8 cellular contexts compared by ENCODE assay signal in the genomic region with DNA sequence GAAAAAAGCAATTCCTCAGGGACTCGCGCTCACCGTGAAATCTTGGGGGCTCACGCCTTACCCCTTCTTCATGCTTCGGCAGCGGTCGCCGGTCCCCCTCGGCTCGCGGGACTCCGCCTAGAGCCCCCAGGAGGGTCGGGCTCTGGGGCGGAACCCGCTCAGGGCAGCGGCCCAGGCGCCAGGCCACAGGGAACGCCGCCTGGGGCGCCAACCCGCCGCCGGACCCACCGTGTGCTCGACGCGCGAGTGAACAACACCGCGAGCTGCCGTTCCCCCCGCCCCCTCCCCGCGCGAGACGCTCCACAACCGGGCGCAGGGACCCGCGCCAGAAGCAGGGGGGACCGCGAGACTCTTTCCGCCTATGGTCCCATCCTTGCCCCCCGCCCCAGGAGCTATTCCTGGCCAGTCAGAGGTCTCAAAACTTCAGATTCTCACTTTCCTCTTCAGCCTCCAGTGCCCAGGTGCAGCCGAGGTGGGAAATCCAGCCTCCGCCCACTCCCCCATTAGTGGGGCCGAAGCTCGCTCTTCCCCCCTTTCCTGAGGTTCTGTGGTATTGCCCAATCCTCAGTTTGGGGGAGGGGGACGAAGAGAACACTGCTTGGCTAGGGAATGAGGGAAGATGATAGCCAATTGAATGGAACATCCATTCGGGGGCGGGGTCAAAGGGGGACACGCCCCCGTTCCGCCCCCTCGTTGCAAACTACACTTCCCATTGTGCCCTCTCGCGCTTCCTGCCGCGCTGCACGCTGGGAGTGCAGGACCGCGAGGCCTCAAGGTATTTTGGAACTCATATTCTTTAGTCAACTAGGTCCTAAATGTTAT. TPM values are rescaled to one million over a fixed set of nuclear protein-coding genes. Genes with fewer than 3 reads are reported as not detected.
A peak's percentile ranks its signal among the peaks of the same experiment; 100 is the strongest.
DNase-seq lines count a peak whose midpoint lies in the region; ATAC-seq and TF ChIP-seq lines count a peak whose summit lies in the region.

Gene WASF1 (minus strand): TSS at position 265 of the 822 bp plus-strand sequence. CDS start 52,069 bp downstream, outside the sequence.

- no peaks in the 10 kb centered on the region for H3K9me3 Mint-ChIP-seq in activated T-helper 2 cell treated with anti-CD3 and anti-CD28 coated beads, Interferon-gamma antibody, Interleukin-2, Interleukin-4, amounts not matched to agents 10 μg/mL and 5 μg/mL and 100 μg/mL, durations not matched to agents 14 hours and 24 hours and 36 hours
- no peaks in the 10 kb centered on the region for H3K9me3 Mint-ChIP-seq in naive thymus-derived CD8-positive, alpha-beta T cell
- no peaks in the 10 kb centered on the region for H3K9me3 Mint-ChIP-seq in stimulated activated naive B cell treated with anti-CD40 and anti-IgM and Interleukin-4, amounts not matched to agents 10 μg/mL and 1 μg/mL and 100 μg/mL, for 72 hours

- peak within 1 kb of the TSS; percentile 78 for H3K4me3 Mint-ChIP-seq in activated T-helper 2 cell treated with anti-CD3 and anti-CD28 coated beads, Interferon-gamma antibody, Interleukin-2, Interleukin-4, amounts not matched to agents 10 μg/mL and 5 μg/mL and 100 μg/mL, durations not matched to agents 14 hours and 24 hours and 36 hours (ENCODE audit: low read depth)
- peak within 1 kb of the TSS in 9 of 10 donors; percentile 79 to 95 (median 84) for H3K4me3 Mint-ChIP-seq in naive thymus-derived CD8-positive, alpha-beta T cell
- H3K4me3 Mint-ChIP-seq in stimulated activated naive B cell treated with anti-CD40 and anti-IgM and Interleukin-4, amounts not matched to agents 10 μg/mL and 1 μg/mL and 100 μg/mL, for 72 hours = peak within 1 kb of the TSS in 1 of 2 donors; percentile 82

- H3K9ac ChIP-seq in DND-41 (ENCODE audit: low read depth, low read length) = peak within 1 kb of the TSS; percentile 81

- peaks cover 49% of the 10 kb centered on the region for H3K4me1 ChIP-seq in DND-41 (ENCODE audit: insufficient read depth, low read length)

- peak within 1 kb of the TSS; percentile 82 for H2AFZ ChIP-seq in DND-41 (ENCODE audit: low read depth, low read length)

- peak; percentile 95 for DNase-seq in DND-41
- peak; percentile 92 for DNase-seq in H4 (ENCODE audit: low spot score)
- peak; percentile 94 for DNase-seq in LNCaP clone FGC (ENCODE audit: low read depth)
- DNase-seq in RPMI8226 = peak; percentile 91
- DNase-seq in activated T-helper 2 cell treated with anti-CD3 and anti-CD28 coated beads, Interferon-gamma antibody, Interleukin-2, Interleukin-4, amounts not matched to agents 10 μg/mL and 5 μg/mL and 100 μg/mL, durations not matched to agents 14 hours and 24 hours and 36 hours (ENCODE audit: low spot score) = peak; percentile 85
- peak; percentile 97 for DNase-seq in fibroblast of peridontal ligament (ENCODE audit: extremely low read depth)
- DNase-seq in naive thymus-derived CD8-positive, alpha-beta T cell = peak; percentile 85 to 94 (median 89)
- peak; percentile 90 for DNase-seq in stimulated activated naive B cell treated with anti-CD40 and anti-IgM and Interleukin-4, amounts not matched to agents 10 μg/mL and 1 μg/mL and 100 μg/mL, for 72 hours

- peak within 1 kb of the TSS; percentile 3 for H3K27ac Mint-ChIP-seq in activated T-helper 2 cell treated with anti-CD3 and anti-CD28 coated beads, Interferon-gamma antibody, Interleukin-2, Interleukin-4, amounts not matched to agents 10 μg/mL and 5 μg/mL and 100 μg/mL, durations not matched to agents 14 hours and 24 hours and 36 hours
- H3K27ac Mint-ChIP-seq in naive thymus-derived CD8-positive, alpha-beta T cell = peak within 1 kb of the TSS; percentile 31 to 92 (median 84)
- H3K27ac Mint-ChIP-seq in stimulated activated naive B cell treated with anti-CD40 and anti-IgM and Interleukin-4, amounts not matched to agents 10 μg/mL and 1 μg/mL and 100 μg/mL, for 72 hours = peak within 1 kb of the TSS; percentile 72

- H3K27me3 ChIP-seq in DND-41 (ENCODE audit: insufficient read depth, low read length, poor library complexity) = no peaks in the 10 kb centered on the region

- POLR2A ChIA-PET in naive thymus-derived CD8-positive, alpha-beta T cell (lab: Charles Lee) = interaction anchor here (0.6 to 3.1 kb wide), 11 partner anchors 9 to 798 kb away, joined by 3 to 23 read pairs (median 4); partner anchors contain the start of genes AK9, CD164, CDK19 and FIG4

- ATAC-seq in DND-41 (ENCODE audit: insufficient read depth, low read depth) = peak; percentile 86
- peak; percentile 79 to 80 for ATAC-seq in naive thymus-derived CD8-positive, alpha-beta T cell
- ATAC-seq in stimulated activated naive B cell treated with anti-CD40 and anti-IgM and Interleukin-4, amounts not matched to agents 10 μg/mL and 1 μg/mL and 100 μg/mL, for 72 hours (replicated peaks) = peak; percentile 83 to 87

- H3K4me1 Mint-ChIP-seq in activated T-helper 2 cell treated with anti-CD3 and anti-CD28 coated beads, Interferon-gamma antibody, Interleukin-2, Interleukin-4, amounts not matched to agents 10 μg/mL and 5 μg/mL and 100 μg/mL, durations not matched to agents 14 hours and 24 hours and 36 hours (ENCODE audit: low read depth) = peaks cover 8% of the 10 kb centered on the region
- H3K4me1 Mint-ChIP-seq in naive thymus-derived CD8-positive, alpha-beta T cell = peaks cover 5 to 7% (median 6%) of the 10 kb centered on the region in 4 donors
- H3K4me1 Mint-ChIP-seq in stimulated activated naive B cell treated with anti-CD40 and anti-IgM and Interleukin-4, amounts not matched to agents 10 μg/mL and 1 μg/mL and 100 μg/mL, for 72 hours = peaks cover 5 to 6% of the 10 kb centered on the region in 2 donors

- peak within 1 kb of the TSS; percentile 89 for H3K27ac ChIP-seq in DND-41 (ENCODE audit: low read length)

- TF ChIP-seq CTCF in DND-41 (IDR thresholded peaks at IDR 0.05; ENCODE audit: borderline replicate concordance, extremely low read depth, low read length, poor library complexity, severe bottlenecking) (no peak), LNCaP clone FGC (IDR thresholded peaks at IDR 0.05; ENCODE audit: control insufficient read depth, extremely low read depth, insufficient read depth) (0 out of 2 replicates have a peak, but pooled peaks have one; percentile 9)

- intact Hi-C loops in activated T-helper 2 cell treated with anti-CD3 and anti-CD28 coated beads, Interferon-gamma antibody, Interleukin-2, Interleukin-4, amounts not matched to agents 10 μg/mL and 5 μg/mL and 100 μg/mL, durations not matched to agents 14 hours and 24 hours and 36 hours (cut with micrococcal nuclease) = loop anchor here (1.0 to 10.0 kb wide), 5 partner anchors 55 to 795 kb away; partner anchors contain the start of genes AK9, CD164, CDK19 and FIG4

- H4K20me1 ChIP-seq in DND-41 (ENCODE audit: insufficient read depth, low read length) = peaks cover 20% of the 10 kb centered on the region; the same call in 1 of the 2 replicates

- peak within 1 kb of the TSS; percentile 98 for H3K4me2 ChIP-seq in DND-41 (ENCODE audit: insufficient read depth, low read length)

- H3K4me3 ChIP-seq in DND-41 (ENCODE audit: low read depth in 1 of 2, low read length in 2 of 2) = peak within 1 kb of the TSS; percentile 52 to 74
- H3K4me3 ChIP-seq in LNCaP clone FGC (ENCODE audit: low read depth, low read length) = peak within 1 kb of the TSS; percentile 85

- H3K27me3 Mint-ChIP-seq in activated T-helper 2 cell treated with anti-CD3 and anti-CD28 coated beads, Interferon-gamma antibody, Interleukin-2, Interleukin-4, amounts not matched to agents 10 μg/mL and 5 μg/mL and 100 μg/mL, durations not matched to agents 14 hours and 24 hours and 36 hours (ENCODE audit: low read depth) = peaks cover 19% of the 10 kb centered on the region
- peaks cover 3 to 10% (median 7%) of the 10 kb centered on the region in 5 donors for H3K27me3 Mint-ChIP-seq in naive thymus-derived CD8-positive, alpha-beta T cell
- H3K27me3 Mint-ChIP-seq in stimulated activated naive B cell treated with anti-CD40 and anti-IgM and Interleukin-4, amounts not matched to agents 10 μg/mL and 1 μg/mL and 100 μg/mL, for 72 hours = no peaks in the 10 kb centered on the region

- no peaks in the 10 kb centered on the region for H3K36me3 Mint-ChIP-seq in activated T-helper 2 cell treated with anti-CD3 and anti-CD28 coated beads, Interferon-gamma antibody, Interleukin-2, Interleukin-4, amounts not matched to agents 10 μg/mL and 5 μg/mL and 100 μg/mL, durations not matched to agents 14 hours and 24 hours and 36 hours (ENCODE audit: low read depth)
- peaks cover 0 to 2% (median 1%) of the 10 kb centered on the region in 3 donors for H3K36me3 Mint-ChIP-seq in naive thymus-derived CD8-positive, alpha-beta T cell
- no peaks in the 10 kb centered on the region for H3K36me3 Mint-ChIP-seq in stimulated activated naive B cell treated with anti-CD40 and anti-IgM and Interleukin-4, amounts not matched to agents 10 μg/mL and 1 μg/mL and 100 μg/mL, for 72 hours

- peaks cover 72% of the 10 kb centered on the region for H3K79me2 ChIP-seq in DND-41 (ENCODE audit: insufficient read depth, low read length)

- peaks cover 7% of the 10 kb centered on the region; the same call in 1 of the 2 replicates for H3K36me3 ChIP-seq in DND-41 (ENCODE audit: insufficient read depth, low read length)

- H3K9me3 ChIP-seq in DND-41 (ENCODE audit: insufficient read depth, low read length, severe bottlenecking) = no peaks in the 10 kb centered on the region

RNA-seq across cellular contexts. Expression of gene WASF1, which starts in this region (rescaled TPM):
- 12.9 and 15.1 TPM in 2 replicates for total RNA-seq in H4 (2014; rRNA removed; shearing (Covaris generic))
- 2.3 TPM in 2 replicates for total RNA-seq in activated T-helper 2 cell treated with anti-CD3 and anti-CD28 coated beads, Interferon-gamma antibody, Interleukin-2, Interleukin-4, amounts not matched to agents 10 μg/mL and 5 μg/mL and 100 μg/mL, durations not matched to agents 14 hours and 24 hours and 36 hours
- 1 to 10 TPM; 2.7 to 3.2 TPM for total RNA-seq in naive thymus-derived CD8-positive, alpha-beta T cell
- polyA plus RNA-seq in naive thymus-derived CD8-positive, alpha-beta T cell = 1 to 10 TPM in 2 of 3 donors, under 1 TPM in 1; 0.22 to 1.5 (median 1.1) TPM

Comparison
In these comparisons a context has a peak if more than half of its experiments do, and no peak if none do; other contexts are left out.
1. Peak in every context shown above with its lines: DNase-seq, ATAC-seq, H3K4me3 ChIP-seq and H3K27ac ChIP-seq.
2. H3K27ac Mint-ChIP-seq: peak in every context shown above with its lines; median percentile 84 in naive thymus-derived CD8-positive, alpha-beta T cell; 72 in stimulated activated naive B cell treated with anti-CD40 and anti-IgM and Interleukin-4, amounts not matched to agents 10 μg/mL and 1 μg/mL and 100 μg/mL, for 72 hours; 3 in activated T-helper 2 cell treated with anti-CD3 and anti-CD28 coated beads, Interferon-gamma antibody, Interleukin-2, Interleukin-4, amounts not matched to agents 10 μg/mL and 5 μg/mL and 100 μg/mL, durations not matched to agents 14 hours and 24 hours and 36 hours.